ENCODE assay signal across 1 cellular context in the genomic region with DNA sequence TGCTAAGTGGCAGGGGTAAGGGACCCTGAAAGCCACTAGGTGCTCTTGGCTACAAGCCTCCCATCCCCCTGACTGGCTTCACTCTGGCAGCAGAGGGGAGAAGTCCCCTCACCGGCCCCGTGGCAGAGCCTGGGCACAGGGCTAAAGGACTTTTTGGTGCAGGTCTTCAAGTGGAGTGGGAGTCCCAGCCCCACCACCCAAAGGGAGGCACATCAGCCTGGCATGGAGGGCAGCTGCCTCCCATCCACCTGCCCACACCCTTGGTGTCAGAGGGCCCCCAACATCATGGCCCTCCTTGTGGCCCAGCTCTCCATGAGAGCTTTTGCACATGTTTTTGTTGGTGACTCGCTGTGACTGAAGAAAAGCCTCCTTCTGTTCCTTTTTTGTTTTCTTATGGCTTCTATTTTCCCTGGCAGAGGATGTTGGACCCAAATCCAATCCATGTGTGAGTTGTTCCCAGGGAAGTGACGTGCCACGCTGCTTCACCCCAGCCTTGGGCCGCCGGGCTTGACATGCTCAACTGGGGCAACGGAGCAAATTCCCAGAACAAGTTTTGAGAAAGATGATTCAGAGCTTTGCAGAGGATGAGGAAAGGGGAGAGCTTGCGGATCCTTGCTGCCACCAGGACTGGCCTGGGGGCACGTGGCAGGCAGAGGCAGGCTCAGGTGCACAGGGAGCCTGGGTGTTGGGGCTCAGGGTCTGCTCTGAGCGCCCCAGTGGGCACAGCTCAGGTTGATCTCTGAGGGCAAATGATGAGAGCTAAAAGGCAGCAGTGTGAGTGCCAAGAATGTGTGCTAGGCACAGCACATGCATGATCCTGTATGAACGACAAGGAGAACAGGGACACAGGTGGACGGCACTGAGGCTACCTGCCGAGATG.
TF ChIP-seq lines count a peak whose summit lies in the region.

No MANE protein-coding gene starts in this region.

TF ChIP-seq in IMR-90, 13 proteins besides CTCF, POLR2A, EP300 and RAD21:
- TF ChIP-seq MXI1 (IDR thresholded peaks at IDR 0.05; ENCODE audit: borderline replicate concordance, low read depth, low read length) (0 out of 2 replicates have a peak, but pooled peaks have one; percentile 23), RFX5 (IDR thresholded peaks at IDR 0.05; ENCODE audit: low read depth, low read length) (no peak), RCOR1 (IDR thresholded peaks at IDR 0.05; ENCODE audit: insufficient replicate concordance, low read length) (peak; percentile 37)
